ENCODE assay signal across 1 cellular context in genomic region chr1:61089338-61089737, GRCh38.
TF ChIP-seq lines count a peak whose summit lies in the region.

No MANE protein-coding gene starts in this region.

TF ChIP-seq in HepG2, 621 proteins besides CTCF, POLR2A, EP300 and RAD21 (continued from another document):
- TF ChIP-seq ZNF292 (CRISPR knock-in tag; IDR thresholded peaks at IDR 0.05; ENCODE audit: borderline replicate concordance, low read depth) (no peak), PRDM10 (CRISPR knock-in tag; IDR thresholded peaks at IDR 0.05; ENCODE audit: low read depth) (no peak), THAP11 (CRISPR knock-in tag; IDR thresholded peaks at IDR 0.05) (peak; percentile 46; the same call in 1 of the 2 replicates), IKZF5 (CRISPR knock-in tag; IDR thresholded peaks at IDR 0.05) (no peak), SMAD9 (CRISPR knock-in tag; IDR thresholded peaks at IDR 0.05) (no peak), IRF2 (CRISPR knock-in tag; IDR thresholded peaks at IDR 0.05) (peak; percentile 52; the same call in 1 of the 2 replicates), KLF16 (CRISPR knock-in tag; IDR thresholded peaks at IDR 0.05) (peak in 1 of 2 experiments; percentile 63; a peak in 1 of 4 replicates), SMAD3 (CRISPR knock-in tag; IDR thresholded peaks at IDR 0.05) (0 out of 2 replicates have a peak, but pooled peaks have one; percentile 57), ISL2 (CRISPR knock-in tag; IDR thresholded peaks at IDR 0.05) (peak; percentile 75), RXRB (CRISPR knock-in tag; IDR thresholded peaks at IDR 0.05; ENCODE audit: borderline replicate concordance) (peak; percentile 65; the same call in 1 of the 2 replicates), MEF2D (CRISPR knock-in tag; IDR thresholded peaks at IDR 0.05) (0 out of 2 replicates have a peak, but pooled peaks have one; percentile 39), TCF7 (IDR thresholded peaks at IDR 0.05; ENCODE audit: low read depth) (peak; percentile 56), NR2F6 (IDR thresholded peaks at IDR 0.05) (peak; percentile 76), NR2F6 (CRISPR knock-in tag; IDR thresholded peaks at IDR 0.05) (peak; percentile 78), MYPOP (CRISPR knock-in tag; IDR thresholded peaks at IDR 0.05) (no peak), SOX6 (IDR thresholded peaks at IDR 0.05) (no peak), SOX6 (CRISPR knock-in tag; IDR thresholded peaks at IDR 0.05) (peak; percentile 89), PAXIP1 (CRISPR knock-in tag; conservative IDR thresholded peaks at IDR 0.05) (peak; percentile 61; the same call in 1 of the 2 replicates)
